13 cellular contexts compared by ENCODE assay signal in genomic region chr12:32437095-32437515, GRCh38. TPM values are rescaled to one million over a fixed set of nuclear protein-coding genes. Genes with fewer than 3 reads are reported as not detected.
A peak's percentile ranks its signal among the peaks of the same experiment; 100 is the strongest.
DNase-seq lines count a peak whose midpoint lies in the region; ATAC-seq, FAIRE-seq and TF ChIP-seq lines count a peak whose summit lies in the region.
"Had no signal": no experiment of that assay in that cellular context is flagged by ENCODE, and none has a peak within 500 bp of the region (broad histone marks: within the 10 kb centered on the region; RNA-seq: fewer than 3 reads in every experiment).

No MANE protein-coding gene starts in this region.

- H3K27ac ChIP-seq in keratinocyte (ENCODE audit: control insufficient read depth, insufficient read depth, low read length) = peak overlapping the region; percentile 82
- H3K27ac ChIP-seq: HL-60 had no signal

- peak overlapping the region; percentile 73 for H3K4me2 ChIP-seq in keratinocyte (ENCODE audit: control insufficient read depth, extremely low read depth, insufficient read depth, low read depth, low read length)

- H2AFZ ChIP-seq in keratinocyte (ENCODE audit: control insufficient read depth, low read length) = no peak overlapping the region

- H3K27me3 ChIP-seq in keratinocyte (ENCODE audit: control insufficient read depth, extremely low read depth, insufficient read depth, low read length) = no peaks in the 10 kb centered on the region

- in situ Hi-C loops in ACHN (cut with HindIII; ENCODE audit: low pct_ligation_motif_present, low pct_unique_long_range_greater_than_20kb, low sequenced_read_pairs) = no loop called here

- peak; percentile 97 for FAIRE-seq in keratinocyte (lab: Jason Lieb, UNC)

- peaks cover 4% of the 10 kb centered on the region for H3K9me1 ChIP-seq in keratinocyte (ENCODE audit: control insufficient read depth, extremely low read depth, insufficient read depth, low read length)

- no peak for TF ChIP-seq CTCF in keratinocyte (optimal IDR thresholded peaks at IDR 0.05 in 1 of 3, IDR thresholded peaks at IDR 0.05 in 1 of 3, conservative IDR thresholded peaks at IDR 0.05 in 1 of 3; ENCODE audit: extremely low read depth in 1 of 3, insufficient read depth in 2 of 3, low read length in 3 of 3)

- no peaks in the 10 kb centered on the region for H3K9me3 ChIP-seq in keratinocyte (ENCODE audit: control insufficient read depth, low read depth, low read length)

- peak; percentile 97 for DNase-seq in ACHN
- peak; percentile 94 for DNase-seq in HS-27A (ENCODE audit: low read depth)
- peak; percentile 92 for DNase-seq in astrocyte of the hippocampus (ENCODE audit: low read depth, low spot score)
- DNase-seq in keratinocyte (ENCODE audit: low read depth, low spot score) = peak; percentile 81
- DNase-seq: caudate nucleus; CD4-positive, alpha-beta T cell; occipital lobe; T-cell had no signal

- H3K4me1 ChIP-seq in keratinocyte (ENCODE audit: control insufficient read depth, extremely low read depth, insufficient read depth, low read length) = peaks cover 49% of the 10 kb centered on the region

- peak overlapping the region; percentile 61 for H3K9ac ChIP-seq in keratinocyte (ENCODE audit: control insufficient read depth, extremely low read depth, insufficient read depth, low read length)

- ATAC-seq in GM18870 (IDR thresholded peaks at IDR 0.05; ENCODE audit: unreplicated experiment) = no peak
- ATAC-seq in GM19455 (IDR thresholded peaks at IDR 0.05; ENCODE audit: unreplicated experiment) = no peak
- ATAC-seq in GM21526 (IDR thresholded peaks at IDR 0.05; ENCODE audit: low FRiP score, unreplicated experiment) = no peak
- no peak for ATAC-seq in GM18909 (IDR thresholded peaks at IDR 0.05; ENCODE audit: poor library complexity, unreplicated experiment)
- ATAC-seq: T-cell had no signal

- H3K36me3 ChIP-seq in keratinocyte (ENCODE audit: control insufficient read depth in 2 of 2, extremely low read depth in 1 of 2, insufficient read depth in 2 of 2, low read length in 2 of 2) = peaks cover 0 to 2% of the 10 kb centered on the region in 2 experiments

- no peak overlapping the region for H3K4me3 ChIP-seq in keratinocyte (ENCODE audit: control insufficient read depth in 2 of 3, extremely low read depth in 1 of 3, insufficient read depth in 2 of 3, low read depth in 1 of 3, low read length in 3 of 3)

- dilution Hi-C loops in keratinocyte (cut with MboI; ENCODE audit: extremely low pct_ligation_motif_present, low sequenced_read_pairs) = no loop called here

- H3K79me2 ChIP-seq in keratinocyte (ENCODE audit: control insufficient read depth, insufficient read depth, low read length) = peaks cover 65% of the 10 kb centered on the region

- peaks cover 4% of the 10 kb centered on the region for H4K20me1 ChIP-seq in keratinocyte (ENCODE audit: control insufficient read depth, extremely low read depth, insufficient read depth, low read length)

RNA-seq across cellular contexts. Expression of gene FGD4, which starts 37.7 kb away (rescaled TPM):
- polyA plus RNA-seq in keratinocyte = 7.8 to 10.5 TPM (median 7.9 TPM) in 3 replicates
- polyA plus RNA-seq in keratinocyte (2011; ENCODE audit: low read depth) = 22.1 TPM
- polyA plus RNA-seq in keratinocyte (2011; cell fraction: cytosol; rRNA removed) = 4.0 and 7.3 TPM in 2 replicates
- 12.3 and 14.2 TPM in 2 replicates for polyA plus RNA-seq in keratinocyte (2011; cell fraction: nucleus; rRNA removed)
- 6.2 and 7.4 TPM in 2 replicates for polyA plus RNA-seq in keratinocyte (2012; ENCODE audit: low replicate concordance)
- polyA minus RNA-seq in keratinocyte = 16.5 to 34.5 TPM (median 22.3 TPM) in 3 replicates
- 26.7 TPM for polyA minus RNA-seq in keratinocyte (2011; cell fraction: cytosol; rRNA and poly(A)+ RNA removed)
- polyA minus RNA-seq in keratinocyte (2011; cell fraction: nucleus; rRNA and poly(A)+ RNA removed) = 28.1 and 53.8 TPM in 2 replicates
